ENCODE assay signal across 1 cellular context in the genomic region with DNA sequence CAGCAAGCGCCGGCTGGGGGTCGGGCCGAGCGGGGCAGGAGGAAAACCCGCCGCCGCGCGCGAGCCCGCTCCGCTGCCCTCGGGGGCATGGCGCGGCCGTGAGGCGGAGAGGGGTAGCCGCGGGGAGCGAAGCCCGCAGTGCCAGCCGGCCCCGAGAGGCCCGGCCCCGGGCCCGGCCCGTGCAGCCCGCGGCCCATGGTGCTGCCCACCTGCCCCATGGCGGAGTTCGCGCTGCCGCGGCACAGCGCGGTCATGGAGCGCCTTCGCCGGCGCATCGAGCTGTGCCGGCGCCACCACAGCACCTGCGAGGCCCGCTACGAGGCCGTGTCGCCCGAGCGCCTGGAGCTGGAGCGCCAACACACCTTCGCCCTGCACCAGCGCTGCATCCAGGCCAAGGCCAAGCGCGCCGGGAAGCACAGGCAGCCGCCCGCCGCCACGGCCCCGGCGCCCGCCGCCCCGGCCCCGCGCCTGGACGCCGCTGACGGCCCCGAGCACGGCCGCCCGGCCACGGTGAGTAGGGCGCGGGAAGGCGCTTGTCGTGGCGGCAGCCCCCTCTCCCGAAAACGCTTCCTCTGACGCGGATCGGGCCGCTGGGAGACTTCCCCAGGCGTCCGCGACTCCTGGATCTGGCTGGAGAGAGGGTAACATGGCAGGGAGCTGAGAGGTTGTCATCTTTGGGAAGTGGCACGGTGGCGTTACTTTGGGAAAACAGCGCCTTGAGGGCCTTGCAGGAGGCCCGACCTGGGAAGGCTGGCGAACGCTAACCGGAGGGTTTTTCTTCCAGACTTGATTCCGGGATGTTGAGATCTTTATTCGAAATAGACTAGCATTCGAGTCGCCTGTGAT.
TF ChIP-seq lines count a peak whose summit lies in the region.

No MANE protein-coding gene starts in this region.

TF ChIP-seq in GM12878, 131 proteins besides CTCF, POLR2A, EP300 and RAD21:
- TF ChIP-seq LARP7 (IDR thresholded peaks at IDR 0.05) (peak; percentile 98), KDM1A (IDR thresholded peaks at IDR 0.05; ENCODE audit: borderline replicate concordance) (no peak), IKZF1 (conservative IDR thresholded peaks at IDR 0.05) (peak; percentile 58; the same call in 1 of the 2 replicates), MTA3 (IDR thresholded peaks at IDR 0.05; ENCODE audit: borderline replicate concordance, low read length) (no peak), BACH1 (IDR thresholded peaks at IDR 0.05; ENCODE audit: borderline replicate concordance) (peak; percentile 67; the same call in 1 of the 2 replicates), TBL1XR1 (IDR thresholded peaks at IDR 0.05; ENCODE audit: low read depth, low read length) (no peak), SMARCA5 (IDR thresholded peaks at IDR 0.05) (peak; percentile 55; the same call in 1 of the 2 replicates), JUND (IDR thresholded peaks at IDR 0.05; ENCODE audit: low read depth, low read length) (no peak), BHLHE40 (IDR thresholded peaks at IDR 0.05; ENCODE audit: borderline replicate concordance in 1 of 2, low read depth in 2 of 2, low read length in 1 of 2) (peak in 1 of 2 experiments; percentile 21; a peak in 2 of 4 replicates), ZNF217 (IDR thresholded peaks at IDR 0.05) (0 out of 2 replicates have a peak, but pooled peaks have one; percentile 48), POLR2AphosphoS2 (IDR thresholded peaks at IDR 0.05; ENCODE audit: low read depth, low read length) (no peak), POU2F2 (IDR thresholded peaks at IDR 0.05; ENCODE audit: borderline replicate concordance, low read depth, low read length) (no peak), STAT1 (conservative IDR thresholded peaks at IDR 0.05) (0 out of 2 replicates have a peak, but pooled peaks have one; percentile 56), CBFB (IDR thresholded peaks at IDR 0.05; ENCODE audit: low read depth) (no peak), NR2F1 (conservative IDR thresholded peaks at IDR 0.05) (peak; percentile 31; the same call in 1 of the 2 replicates), ASH2L (IDR thresholded peaks at IDR 0.05; ENCODE audit: borderline replicate concordance, low read depth) (peak; percentile 51; the same call in 1 of the 2 replicates), SUPT20H (IDR thresholded peaks at IDR 0.05; ENCODE audit: borderline replicate concordance, control insufficient read depth, low read depth, low read length) (no peak), CHD4 (IDR thresholded peaks at IDR 0.05) (no peak), SP1 (IDR thresholded peaks at IDR 0.05; ENCODE audit: low read depth, low read length) (no peak), GATAD2B (conservative IDR thresholded peaks at IDR 0.05; ENCODE audit: low read depth) (peak; percentile 81), CBX3 (IDR thresholded peaks at IDR 0.05; ENCODE audit: borderline replicate concordance, low read depth) (no peak)
- TF ChIP-seq, protein P1, sequence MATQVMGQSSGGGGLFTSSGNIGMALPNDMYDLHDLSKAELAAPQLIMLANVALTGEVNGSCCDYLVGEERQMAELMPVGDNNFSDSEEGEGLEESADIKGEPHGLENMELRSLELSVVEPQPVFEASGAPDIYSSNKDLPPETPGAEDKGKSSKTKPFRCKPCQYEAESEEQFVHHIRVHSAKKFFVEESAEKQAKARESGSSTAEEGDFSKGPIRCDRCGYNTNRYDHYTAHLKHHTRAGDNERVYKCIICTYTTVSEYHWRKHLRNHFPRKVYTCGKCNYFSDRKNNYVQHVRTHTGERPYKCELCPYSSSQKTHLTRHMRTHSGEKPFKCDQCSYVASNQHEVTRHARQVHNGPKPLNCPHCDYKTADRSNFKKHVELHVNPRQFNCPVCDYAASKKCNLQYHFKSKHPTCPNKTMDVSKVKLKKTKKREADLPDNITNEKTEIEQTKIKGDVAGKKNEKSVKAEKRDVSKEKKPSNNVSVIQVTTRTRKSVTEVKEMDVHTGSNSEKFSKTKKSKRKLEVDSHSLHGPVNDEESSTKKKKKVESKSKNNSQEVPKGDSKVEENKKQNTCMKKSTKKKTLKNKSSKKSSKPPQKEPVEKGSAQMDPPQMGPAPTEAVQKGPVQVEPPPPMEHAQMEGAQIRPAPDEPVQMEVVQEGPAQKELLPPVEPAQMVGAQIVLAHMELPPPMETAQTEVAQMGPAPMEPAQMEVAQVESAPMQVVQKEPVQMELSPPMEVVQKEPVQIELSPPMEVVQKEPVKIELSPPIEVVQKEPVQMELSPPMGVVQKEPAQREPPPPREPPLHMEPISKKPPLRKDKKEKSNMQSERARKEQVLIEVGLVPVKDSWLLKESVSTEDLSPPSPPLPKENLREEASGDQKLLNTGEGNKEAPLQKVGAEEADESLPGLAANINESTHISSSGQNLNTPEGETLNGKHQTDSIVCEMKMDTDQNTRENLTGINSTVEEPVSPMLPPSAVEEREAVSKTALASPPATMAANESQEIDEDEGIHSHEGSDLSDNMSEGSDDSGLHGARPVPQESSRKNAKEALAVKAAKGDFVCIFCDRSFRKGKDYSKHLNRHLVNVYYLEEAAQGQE (IDR thresholded peaks at IDR 0.05; ENCODE audit: low read depth, low read length): no peak
- TF ChIP-seq, protein P2, sequence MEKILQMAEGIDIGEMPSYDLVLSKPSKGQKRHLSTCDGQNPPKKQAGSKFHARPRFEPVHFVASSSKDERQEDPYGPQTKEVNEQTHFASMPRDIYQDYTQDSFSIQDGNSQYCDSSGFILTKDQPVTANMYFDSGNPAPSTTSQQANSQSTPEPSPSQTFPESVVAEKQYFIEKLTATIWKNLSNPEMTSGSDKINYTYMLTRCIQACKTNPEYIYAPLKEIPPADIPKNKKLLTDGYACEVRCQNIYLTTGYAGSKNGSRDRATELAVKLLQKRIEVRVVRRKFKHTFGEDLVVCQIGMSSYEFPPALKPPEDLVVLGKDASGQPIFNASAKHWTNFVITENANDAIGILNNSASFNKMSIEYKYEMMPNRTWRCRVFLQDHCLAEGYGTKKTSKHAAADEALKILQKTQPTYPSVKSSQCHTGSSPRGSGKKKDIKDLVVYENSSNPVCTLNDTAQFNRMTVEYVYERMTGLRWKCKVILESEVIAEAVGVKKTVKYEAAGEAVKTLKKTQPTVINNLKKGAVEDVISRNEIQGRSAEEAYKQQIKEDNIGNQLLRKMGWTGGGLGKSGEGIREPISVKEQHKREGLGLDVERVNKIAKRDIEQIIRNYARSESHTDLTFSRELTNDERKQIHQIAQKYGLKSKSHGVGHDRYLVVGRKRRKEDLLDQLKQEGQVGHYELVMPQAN (conservative IDR thresholded peaks at IDR 0.05): peak; percentile 85
- TF ChIP-seq, protein P3, sequence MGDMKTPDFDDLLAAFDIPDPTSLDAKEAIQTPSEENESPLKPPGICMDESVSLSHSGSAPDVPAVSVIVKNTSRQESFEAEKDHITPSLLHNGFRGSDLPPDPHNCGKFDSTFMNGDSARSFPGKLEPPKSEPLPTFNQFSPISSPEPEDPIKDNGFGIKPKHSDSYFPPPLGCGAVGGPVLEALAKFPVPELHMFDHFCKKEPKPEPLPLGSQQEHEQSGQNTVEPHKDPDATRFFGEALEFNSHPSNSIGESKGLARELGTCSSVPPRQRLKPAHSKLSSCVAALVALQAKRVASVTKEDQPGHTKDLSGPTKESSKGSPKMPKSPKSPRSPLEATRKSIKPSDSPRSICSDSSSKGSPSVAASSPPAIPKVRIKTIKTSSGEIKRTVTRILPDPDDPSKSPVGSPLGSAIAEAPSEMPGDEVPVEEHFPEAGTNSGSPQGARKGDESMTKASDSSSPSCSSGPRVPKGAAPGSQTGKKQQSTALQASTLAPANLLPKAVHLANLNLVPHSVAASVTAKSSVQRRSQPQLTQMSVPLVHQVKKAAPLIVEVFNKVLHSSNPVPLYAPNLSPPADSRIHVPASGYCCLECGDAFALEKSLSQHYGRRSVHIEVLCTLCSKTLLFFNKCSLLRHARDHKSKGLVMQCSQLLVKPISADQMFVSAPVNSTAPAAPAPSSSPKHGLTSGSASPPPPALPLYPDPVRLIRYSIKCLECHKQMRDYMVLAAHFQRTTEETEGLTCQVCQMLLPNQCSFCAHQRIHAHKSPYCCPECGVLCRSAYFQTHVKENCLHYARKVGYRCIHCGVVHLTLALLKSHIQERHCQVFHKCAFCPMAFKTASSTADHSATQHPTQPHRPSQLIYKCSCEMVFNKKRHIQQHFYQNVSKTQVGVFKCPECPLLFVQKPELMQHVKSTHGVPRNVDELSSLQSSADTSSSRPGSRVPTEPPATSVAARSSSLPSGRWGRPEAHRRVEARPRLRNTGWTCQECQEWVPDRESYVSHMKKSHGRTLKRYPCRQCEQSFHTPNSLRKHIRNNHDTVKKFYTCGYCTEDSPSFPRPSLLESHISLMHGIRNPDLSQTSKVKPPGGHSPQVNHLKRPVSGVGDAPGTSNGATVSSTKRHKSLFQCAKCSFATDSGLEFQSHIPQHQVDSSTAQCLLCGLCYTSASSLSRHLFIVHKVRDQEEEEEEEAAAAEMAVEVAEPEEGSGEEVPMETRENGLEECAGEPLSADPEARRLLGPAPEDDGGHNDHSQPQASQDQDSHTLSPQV (IDR thresholded peaks at IDR 0.05): peak; percentile 30; the same call in 1 of the 2 replicates
- TF ChIP-seq, protein P4, sequence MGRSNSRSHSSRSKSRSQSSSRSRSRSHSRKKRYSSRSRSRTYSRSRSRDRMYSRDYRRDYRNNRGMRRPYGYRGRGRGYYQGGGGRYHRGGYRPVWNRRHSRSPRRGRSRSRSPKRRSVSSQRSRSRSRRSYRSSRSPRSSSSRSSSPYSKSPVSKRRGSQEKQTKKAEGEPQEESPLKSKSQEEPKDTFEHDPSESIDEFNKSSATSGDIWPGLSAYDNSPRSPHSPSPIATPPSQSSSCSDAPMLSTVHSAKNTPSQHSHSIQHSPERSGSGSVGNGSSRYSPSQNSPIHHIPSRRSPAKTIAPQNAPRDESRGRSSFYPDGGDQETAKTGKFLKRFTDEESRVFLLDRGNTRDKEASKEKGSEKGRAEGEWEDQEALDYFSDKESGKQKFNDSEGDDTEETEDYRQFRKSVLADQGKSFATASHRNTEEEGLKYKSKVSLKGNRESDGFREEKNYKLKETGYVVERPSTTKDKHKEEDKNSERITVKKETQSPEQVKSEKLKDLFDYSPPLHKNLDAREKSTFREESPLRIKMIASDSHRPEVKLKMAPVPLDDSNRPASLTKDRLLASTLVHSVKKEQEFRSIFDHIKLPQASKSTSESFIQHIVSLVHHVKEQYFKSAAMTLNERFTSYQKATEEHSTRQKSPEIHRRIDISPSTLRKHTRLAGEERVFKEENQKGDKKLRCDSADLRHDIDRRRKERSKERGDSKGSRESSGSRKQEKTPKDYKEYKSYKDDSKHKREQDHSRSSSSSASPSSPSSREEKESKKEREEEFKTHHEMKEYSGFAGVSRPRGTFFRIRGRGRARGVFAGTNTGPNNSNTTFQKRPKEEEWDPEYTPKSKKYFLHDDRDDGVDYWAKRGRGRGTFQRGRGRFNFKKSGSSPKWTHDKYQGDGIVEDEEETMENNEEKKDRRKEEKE (IDR thresholded peaks at IDR 0.05): 0 out of 2 replicates have a peak, but pooled peaks have one; percentile 41
- TF ChIP-seq, protein P5, sequence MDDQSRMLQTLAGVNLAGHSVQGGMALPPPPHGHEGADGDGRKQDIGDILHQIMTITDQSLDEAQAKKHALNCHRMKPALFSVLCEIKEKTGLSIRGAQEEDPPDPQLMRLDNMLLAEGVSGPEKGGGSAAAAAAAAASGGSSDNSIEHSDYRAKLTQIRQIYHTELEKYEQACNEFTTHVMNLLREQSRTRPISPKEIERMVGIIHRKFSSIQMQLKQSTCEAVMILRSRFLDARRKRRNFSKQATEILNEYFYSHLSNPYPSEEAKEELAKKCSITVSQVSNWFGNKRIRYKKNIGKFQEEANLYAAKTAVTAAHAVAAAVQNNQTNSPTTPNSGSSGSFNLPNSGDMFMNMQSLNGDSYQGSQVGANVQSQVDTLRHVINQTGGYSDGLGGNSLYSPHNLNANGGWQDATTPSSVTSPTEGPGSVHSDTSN (IDR thresholded peaks at IDR 0.05; ENCODE audit: insufficient replicate concordance, low read depth, low read length): no peak
- TF ChIP-seq, protein P6, sequence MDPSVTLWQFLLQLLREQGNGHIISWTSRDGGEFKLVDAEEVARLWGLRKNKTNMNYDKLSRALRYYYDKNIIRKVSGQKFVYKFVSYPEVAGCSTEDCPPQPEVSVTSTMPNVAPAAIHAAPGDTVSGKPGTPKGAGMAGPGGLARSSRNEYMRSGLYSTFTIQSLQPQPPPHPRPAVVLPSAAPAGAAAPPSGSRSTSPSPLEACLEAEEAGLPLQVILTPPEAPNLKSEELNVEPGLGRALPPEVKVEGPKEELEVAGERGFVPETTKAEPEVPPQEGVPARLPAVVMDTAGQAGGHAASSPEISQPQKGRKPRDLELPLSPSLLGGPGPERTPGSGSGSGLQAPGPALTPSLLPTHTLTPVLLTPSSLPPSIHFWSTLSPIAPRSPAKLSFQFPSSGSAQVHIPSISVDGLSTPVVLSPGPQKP (IDR thresholded peaks at IDR 0.05; ENCODE audit: low read depth, low read length): no peak
